Comparison of ENCODE assay signal across 26 cellular contexts in genomic region chrX:112367065-112367464, GRCh38.
"Had no signal": no experiment of that assay in that cellular context is flagged by ENCODE, and none has a peak within 500 bp of the region (broad histone marks: within the 10 kb centered on the region; RNA-seq: fewer than 3 reads in every experiment).

No MANE protein-coding gene starts in this region.

- H3K4me2 ChIP-seq: neural progenitor cell had no signal

- H3K36me3 ChIP-seq: neural progenitor cell, ovary, right lobe of liver, sigmoid colon, stomach, thoracic aorta, thyroid gland, transverse colon, upper lobe of right lung, uterus had no signal

- H3K27me3 ChIP-seq: neural progenitor cell, ovary, right lobe of liver, sigmoid colon, thyroid gland, transverse colon, upper lobe of right lung had no signal

- H3K4me3 ChIP-seq: neural progenitor cell, ovary, psoas muscle, right lobe of liver, sigmoid colon, stomach, thoracic aorta, thyroid gland, transverse colon, upper lobe of right lung, uterus had no signal

- H3K79me2 ChIP-seq: parathyroid adenoma had no signal

- H3K4me1 ChIP-seq: parathyroid adenoma, psoas muscle, right lobe of liver, sigmoid colon, stomach, thyroid gland, transverse colon, upper lobe of right lung, uterus had no signal

- H2AFZ ChIP-seq: neural progenitor cell, parathyroid adenoma had no signal

- H3K9ac ChIP-seq: neural progenitor cell, parathyroid adenoma had no signal

- FAIRE-seq: small intestine had no signal

- H3K9me3 ChIP-seq: ovary, psoas muscle, right lobe of liver, sigmoid colon, stomach, thoracic aorta, thyroid gland, transverse colon, upper lobe of right lung, uterus had no signal

- DNase-seq: naive thymus-derived CD8-positive, alpha-beta T cell; nephron progenitor cell; occipital lobe; ovary; posterior cingulate gyrus; psoas muscle; right cardiac atrium; right lobe of liver; sigmoid colon; small intestine; stimulated activated CD4-positive, alpha-beta T cell treated with anti-CD3 and anti-CD28 coated beads, Interleukin-15, amount 100 ng/mL, for 24 hours; stimulated activated CD4-positive, alpha-beta T cell treated with anti-CD3 and anti-CD28 coated beads, Interleukin-2, amount 100 ng/mL, for 24 hours; stimulated activated CD4-positive, alpha-beta T cell treated with anti-CD3 and anti-CD28 coated beads, Interleukin-2, amount 100 ng/mL, for 48 hours; stimulated activated CD4-positive, alpha-beta T cell treated with anti-CD3 and anti-CD28 coated beads, Interleukin-4, amount 100 ng/mL, for 24 hours; stimulated activated naive B cell treated with anti-CD40 and anti-IgM and Interleukin-4, amounts not matched to agents 10 μg/mL and 1 μg/mL and 100 μg/mL, for 72 hours; stimulated activated naive CD4-positive, alpha-beta T cell treated with Interleukin-2 at 50 U/mL for 16 hours; stomach; thyroid gland; transverse colon; upper lobe of right lung; uterus had no signal

- H3K27ac ChIP-seq: neural progenitor cell, ovary, parathyroid adenoma, psoas muscle, right lobe of liver, sigmoid colon, stomach, thoracic aorta, thyroid gland, transverse colon, upper lobe of right lung, uterus had no signal

- ATAC-seq: naive thymus-derived CD8-positive, alpha-beta T cell; natural killer cell treated with Interleukin-12 subunit alpha and Interleukin-12 subunit beta and Interleukin-15 and Interleukin-18, amount 100 ng/mL, for 72 hours; psoas muscle; right cardiac atrium; right lobe of liver; stimulated activated effector memory CD8-positive, alpha-beta T cell treated with anti-CD3 and anti-CD28 coated beads, Interleukin-12 subunit alpha, Interleukin-12 subunit beta, amount 100 ng/mL, for 72 hours; stimulated activated naive B cell treated with anti-CD40 and anti-IgM and Interleukin-4, amounts not matched to agents 10 μg/mL and 1 μg/mL and 100 μg/mL, for 72 hours; upper lobe of right lung had no signal
